Comparison of ENCODE assay signal across 1 cellular context in the genomic region with DNA sequence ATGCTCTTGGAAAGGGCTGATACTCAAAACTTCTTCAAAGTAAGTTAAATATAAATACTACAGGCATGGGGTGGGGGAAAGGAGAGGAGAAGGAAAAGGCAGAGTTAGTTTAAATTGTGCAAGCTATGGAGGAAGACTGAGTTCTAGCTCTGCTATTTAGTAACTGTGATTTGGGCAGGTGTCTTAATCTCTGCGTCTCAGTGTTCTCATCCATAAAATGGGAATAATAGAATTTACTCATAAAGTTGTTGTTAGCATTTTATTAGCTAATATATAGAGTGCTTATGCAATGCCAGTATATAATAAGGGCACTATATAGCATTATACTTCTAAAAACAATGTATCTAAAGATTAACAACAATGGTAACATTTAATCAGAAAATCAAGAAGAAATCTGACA.
TF ChIP-seq lines count a peak whose summit lies in the region.

No MANE protein-coding gene starts in this region.

TF ChIP-seq in K562, 482 proteins besides CTCF, POLR2A, EP300 and RAD21:
- TF ChIP-seq NFIC (IDR thresholded peaks at IDR 0.05) = no peak
- peak; percentile 92 for TF ChIP-seq RBM25 (IDR thresholded peaks at IDR 0.05; ENCODE audit: low read depth, low read length, severe bottlenecking)
- TF ChIP-seq SAFB (IDR thresholded peaks at IDR 0.05; ENCODE audit: borderline replicate concordance, low read depth, low read length) = no peak
- TF ChIP-seq STAG1 (CRISPR knock-in tag; IDR thresholded peaks at IDR 0.05; ENCODE audit: borderline replicate concordance) = no peak
- TF ChIP-seq ZEB2 (IDR thresholded peaks at IDR 0.05) = no peak
- TF ChIP-seq ZNF121 (CRISPR knock-in tag; conservative IDR thresholded peaks at IDR 0.05) = no peak
- TF ChIP-seq SRSF1 (IDR thresholded peaks at IDR 0.05; ENCODE audit: low read depth, low read length) = no peak
- TF ChIP-seq MCM2 (IDR thresholded peaks at IDR 0.05; ENCODE audit: low read depth) = no peak
- TF ChIP-seq PTTG1 (tag; IDR thresholded peaks at IDR 0.05; ENCODE audit: low read depth) = no peak
- TF ChIP-seq BCOR (IDR thresholded peaks at IDR 0.05) = 0 out of 2 replicates have a peak, but pooled peaks have one; percentile 38
- 0 out of 4 replicates have a peak, but pooled peaks of 1 of the 2 experiments have one; percentile 33 for TF ChIP-seq KDM1A (IDR thresholded peaks at IDR 0.05)
- no peak for TF ChIP-seq NR2C1 (IDR thresholded peaks at IDR 0.05)
- no peak for TF ChIP-seq NR2C1 (tag; IDR thresholded peaks at IDR 0.05)
- TF ChIP-seq HDAC3 (IDR thresholded peaks at IDR 0.05; ENCODE audit: borderline replicate concordance, partially characterized antibody) = no peak
- no peak for TF ChIP-seq MYBL2 (IDR thresholded peaks at IDR 0.05; ENCODE audit: low read depth)
- TF ChIP-seq MYBL2 (CRISPR knock-in tag; IDR thresholded peaks at IDR 0.05; ENCODE audit: borderline replicate concordance) = no peak
